Comparison of ENCODE assay signal across 5 cellular contexts in genomic region chr6:72500669-72501068, GRCh38.
"Had no signal": no experiment of that assay in that cellular context is flagged by ENCODE, and none has a peak within 500 bp of the region (broad histone marks: within the 10 kb centered on the region; RNA-seq: fewer than 3 reads in every experiment).

No MANE protein-coding gene starts in this region.

- DNase-seq: H9, HCEC 1CT, IMR-90, KBM-7 had no signal

- H3K9me3 Mint-ChIP-seq: H9 had no signal

- H3K4me1 Mint-ChIP-seq: GM23338, H9 had no signal

- ATAC-seq: GM23338 had no signal

- H3K4me3 ChIP-seq: GM23338 had no signal

- H3K27ac Mint-ChIP-seq: GM23338, H9 had no signal

- H3K4me3 Mint-ChIP-seq: GM23338, H9 had no signal
